ENCODE assay signal across 9 cellular contexts in the genomic region with DNA sequence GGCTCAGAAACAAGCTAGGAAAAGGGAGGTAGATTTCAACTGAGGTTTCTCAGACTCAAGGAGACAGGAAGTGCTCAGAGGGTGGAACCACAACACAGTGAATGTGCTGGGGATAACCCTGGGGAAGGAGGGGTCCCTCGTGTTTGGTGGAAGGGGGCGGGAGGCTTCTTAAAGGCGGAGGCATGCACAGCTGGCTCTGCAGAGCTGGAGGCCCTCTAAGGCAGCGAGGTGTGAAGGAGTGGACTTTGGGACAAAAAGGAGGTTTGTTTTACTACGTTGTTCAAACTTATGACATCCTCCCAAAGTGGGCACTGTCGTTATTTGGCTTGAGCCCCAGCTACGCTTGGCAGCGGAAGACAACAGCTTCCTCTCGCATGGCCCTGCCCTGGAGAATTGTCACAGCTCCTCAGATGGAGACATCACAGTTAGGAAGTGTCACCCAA. TPM values are rescaled to one million over a fixed set of nuclear protein-coding genes. Genes with fewer than 3 reads are reported as not detected.
DNase-seq lines count a peak whose midpoint lies in the region; ATAC-seq and TF ChIP-seq lines count a peak whose summit lies in the region.
"Had no signal": no experiment of that assay in that cellular context is flagged by ENCODE, and none has a peak within 500 bp of the region (broad histone marks: within the 10 kb centered on the region; RNA-seq: fewer than 3 reads in every experiment).

No MANE protein-coding gene starts in this region.

- H3K4me1 ChIP-seq in liver (ENCODE audit: control insufficient read depth in 4 of 4, insufficient read depth in 4 of 4, low read length in 3 of 4) (peaks cover 7 to 20% (median 11%) of the 10 kb centered on the region in 4 donors), suprapubic skin (peaks cover 19% of the 10 kb centered on the region)

- peak overlapping the region; percentile 91 to 92 for H3K27ac ChIP-seq in liver (ENCODE audit: low read depth in 1 of 2, low read length in 2 of 2)
- peak overlapping the region; percentile 81 for H3K27ac ChIP-seq in suprapubic skin

- WGBS in liver: 24% methylated on average over 9 of the region's 9 CpGs
- WGBS in suprapubic skin: 38% methylated on average over 8 of the region's 9 CpGs

- H3K4me3 ChIP-seq in liver (ENCODE audit: low read depth in 1 of 3, low read length in 3 of 3) (peak overlapping the region in 1 of 3 donors; percentile 35), suprapubic skin (no peak overlapping the region)

- TF ChIP-seq RAD21 in liver (IDR thresholded peaks at IDR 0.05): peak in 1 of 2 donors; percentile 3

- H3K27ac Mint-ChIP-seq in activated naive CD4-positive, alpha-beta T cell treated with anti-CD3 and anti-CD28 coated beads, Interleukin-2, amount 10 ng/mL, durations not matched to agents 7 days and 5 days: peak overlapping the region; percentile 91

- H3K9ac ChIP-seq in liver (ENCODE audit: low read depth in 1 of 2, low read length in 2 of 2): peak overlapping the region in 1 of 2 donors; percentile 13

- ATAC-seq in HG02763 (IDR thresholded peaks at IDR 0.05; ENCODE audit: unreplicated experiment) (no peak), GM19324 (IDR thresholded peaks at IDR 0.05; ENCODE audit: low FRiP score, unreplicated experiment) (no peak)

- peak overlapping the region; percentile 68 for H3K4me3 Mint-ChIP-seq in activated naive CD4-positive, alpha-beta T cell treated with anti-CD3 and anti-CD28 coated beads, Interleukin-2, amount 10 ng/mL, durations not matched to agents 7 days and 5 days

- H3K27me3 ChIP-seq in liver (ENCODE audit: control insufficient read depth in 4 of 4, insufficient read depth in 4 of 4, low read length in 3 of 4) (no peaks in the 10 kb centered on the region), suprapubic skin (no peaks in the 10 kb centered on the region)

- H3K4me1 Mint-ChIP-seq in activated naive CD4-positive, alpha-beta T cell treated with anti-CD3 and anti-CD28 coated beads, Interleukin-2, amount 10 ng/mL, durations not matched to agents 7 days and 5 days: peaks cover 36% of the 10 kb centered on the region

- peaks cover 7% of the 10 kb centered on the region for H3K27me3 Mint-ChIP-seq in activated naive CD4-positive, alpha-beta T cell treated with anti-CD3 and anti-CD28 coated beads, Interleukin-2, amount 10 ng/mL, durations not matched to agents 7 days and 5 days

- no peaks in the 10 kb centered on the region for H3K9me3 Mint-ChIP-seq in activated naive CD4-positive, alpha-beta T cell treated with anti-CD3 and anti-CD28 coated beads, Interleukin-2, amount 10 ng/mL, durations not matched to agents 7 days and 5 days

- no peak for TF ChIP-seq POLR2A in suprapubic skin (IDR thresholded peaks at IDR 0.05)

- CTCF ChIA-PET in activated naive CD4-positive, alpha-beta T cell treated with anti-CD3 and anti-CD28 coated beads, Interleukin-2, amount 10 ng/mL, durations not matched to agents 7 days and 5 days (lab: Charles Lee): interaction anchor here (0.6 to 3.4 kb wide), 4 partner anchors 40 to 156 kb away, joined by 3 to 13 read pairs (median 5); no protein-coding TSS in a partner anchor

- no peak for TF ChIP-seq EP300 in suprapubic skin (IDR thresholded peaks at IDR 0.05)

- H3K36me3 ChIP-seq in liver (ENCODE audit: control insufficient read depth in 4 of 4, insufficient read depth in 3 of 4, low read depth in 1 of 4, low read length in 3 of 4) (no peaks in the 10 kb centered on the region), suprapubic skin (no peaks in the 10 kb centered on the region)

- TF ChIP-seq CTCF in liver (IDR thresholded peaks at IDR 0.05; ENCODE audit: low read depth, low read length, missing input control) (no peak), suprapubic skin (IDR thresholded peaks at IDR 0.05) (no peak)

- H3K9me3 ChIP-seq in liver (ENCODE audit: control insufficient read depth in 4 of 4, low read length in 3 of 4) (no peaks in the 10 kb centered on the region), suprapubic skin (no peaks in the 10 kb centered on the region)
- H3K9me3 ChIP-seq: A549 had no signal

- DNase-seq in NCI-H2029 (lab: John Stamatoyannopoulos, UW) (peak; percentile 40), NCI-H2029 treated with DMSO at 0.1 percent for 48 hours (lab: John Stamatoyannopoulos, UW) (no peak), suprapubic skin (ENCODE audit: low spot score in 2 of 2) (no peak), HK-2 (ENCODE audit: unreplicated experiment) (no peak)
- DNase-seq in activated naive CD4-positive, alpha-beta T cell treated with anti-CD3 and anti-CD28 coated beads, Interleukin-2, amount 10 ng/mL, durations not matched to agents 7 days and 5 days: peak; percentile 75

- no peaks in the 10 kb centered on the region for H3K36me3 Mint-ChIP-seq in activated naive CD4-positive, alpha-beta T cell treated with anti-CD3 and anti-CD28 coated beads, Interleukin-2, amount 10 ng/mL, durations not matched to agents 7 days and 5 days

TF ChIP-seq in liver, 16 proteins besides CTCF, POLR2A, EP300 and RAD21:
- peak; percentile 45 to 58 for TF ChIP-seq HNF4A (conservative IDR thresholded peaks at IDR 0.05)
- no peak for TF ChIP-seq GABPA (IDR thresholded peaks at IDR 0.05 in 1 of 2, conservative IDR thresholded peaks at IDR 0.05 in 1 of 2)
TF ChIP-seq in liver: peak in this region for 1.

RNA-seq across cellular contexts. Expression of a gene that starts 21.7 kb away (rescaled TPM):
- total RNA-seq in liver (10 to 100 TPM; 15.8 to 21.2 TPM), suprapubic skin (10 to 100 TPM; 15.4 to 18.4 (median 16.7) TPM)
- 1 to 10 TPM; 5.9 to 7.0 TPM for polyA plus RNA-seq in liver

Comparison
In these comparisons a context has a peak if more than half of its experiments do, and no peak if none do; other contexts are left out.
1. DNase-seq: peak in NCI-H2029 (single experiment) and activated naive CD4-positive, alpha-beta T cell treated with anti-CD3 and anti-CD28 coated beads, Interleukin-2, amount 10 ng/mL, durations not matched to agents 7 days and 5 days (single experiment); none in NCI-H2029 treated with DMSO at 0.1 percent for 48 hours (single experiment), suprapubic skin (0 of 2) and HK-2 (single experiment).